8 cellular contexts compared by ENCODE assay signal in the genomic region with DNA sequence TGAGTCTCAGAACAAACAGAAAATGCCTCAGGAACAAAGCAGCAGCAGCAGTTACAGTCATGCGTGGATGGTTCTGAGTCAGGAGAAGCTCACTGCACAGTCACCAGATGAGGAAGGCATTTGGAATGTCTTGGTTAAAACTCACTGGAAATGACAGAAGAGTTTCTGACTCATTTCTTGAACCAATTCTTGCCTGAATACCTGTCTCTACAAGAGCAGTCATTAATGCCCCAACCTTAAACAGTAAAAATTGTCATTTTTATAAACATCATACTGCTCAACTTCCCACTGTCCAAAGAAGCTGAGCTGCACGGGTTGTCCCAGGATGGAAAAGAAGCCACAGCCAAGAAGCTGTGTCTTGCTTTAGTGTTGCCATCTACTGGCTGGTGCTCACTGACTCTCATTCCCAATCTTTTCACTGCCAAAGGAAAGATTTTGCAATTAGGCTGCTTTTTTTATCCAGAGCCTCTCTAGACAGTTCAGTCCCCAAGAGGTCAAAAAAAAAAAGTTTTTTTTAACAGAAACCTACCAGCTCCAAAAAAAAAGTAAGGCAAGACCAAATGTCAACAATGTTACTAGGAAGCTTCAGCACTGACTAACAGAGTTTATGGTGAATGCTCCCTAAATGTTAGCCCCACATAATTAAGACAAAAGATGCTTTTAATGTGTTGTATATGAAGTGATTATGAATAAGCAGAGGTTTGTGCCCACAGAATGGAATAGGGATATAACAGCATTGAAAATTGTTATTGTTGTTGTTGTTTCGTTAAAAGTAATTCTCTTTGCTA. TPM values are rescaled to one million over a fixed set of nuclear protein-coding genes. Genes with fewer than 3 reads are reported as not detected.
DNase-seq lines count a peak whose midpoint lies in the region; ATAC-seq, FAIRE-seq and TF ChIP-seq lines count a peak whose summit lies in the region.

No MANE protein-coding gene starts in this region.

- H3K27me3 ChIP-seq in colonic mucosa (no peaks in the 10 kb centered on the region), lung (ENCODE audit: control insufficient read depth, insufficient read depth) (no peaks in the 10 kb centered on the region)

- no peaks in the 10 kb centered on the region for H3K4me1 ChIP-seq in colonic mucosa
- peaks cover 1 to 12% of the 10 kb centered on the region in 2 donors for H3K4me1 ChIP-seq in lung (ENCODE audit: control insufficient read depth in 2 of 2, insufficient read depth in 2 of 2, low read length in 2 of 2)

- DNase-seq in GM12865 (ENCODE audit: low read depth) = peak; percentile 10
- peak; percentile 40 for DNase-seq in NCI-H446 treated with DMSO at 0.1 percent for 48 hours (lab: John Stamatoyannopoulos, UW)
- DNase-seq in colonic mucosa = peak; percentile 50
- DNase-seq in lung (ENCODE audit: low spot score) = peak; percentile 36
- peak; percentile 84 for DNase-seq in urothelium cell line (ENCODE audit: low spot score)
- DNase-seq in cortex of kidney (lab: John Stamatoyannopoulos, UW) = no peak
- no peak for DNase-seq in GM12892 (ENCODE audit: insufficient read length)

- TF ChIP-seq POLR2A in GM12892 (IDR thresholded peaks at IDR 0.05; ENCODE audit: low read depth, low read length) = no peak

- H3K9me3 ChIP-seq in colonic mucosa = no peaks in the 10 kb centered on the region
- H3K9me3 ChIP-seq in lung (ENCODE audit: control insufficient read depth in 2 of 2, insufficient read depth in 1 of 2, low read length in 1 of 2) = no peaks in the 10 kb centered on the region

- no peaks in the 10 kb centered on the region for H3K36me3 ChIP-seq in colonic mucosa
- no peaks in the 10 kb centered on the region for H3K36me3 ChIP-seq in lung (ENCODE audit: control insufficient read depth in 2 of 2, insufficient read depth in 2 of 2, low read length in 2 of 2)

- H3K27ac ChIP-seq in 22Rv1 (no peak overlapping the region; the same call in 1 of the 2 replicates), colonic mucosa (peak overlapping the region; percentile 1), lung (ENCODE audit: low read depth in 1 of 2, low read length in 1 of 2) (peak overlapping the region; percentile 73 to 79)

- intact Hi-C loops in colonic mucosa (cut with DNase I) = loop anchor here (2.0 kb wide), 1 partner anchor 339 kb away; no protein-coding TSS in a partner anchor

- peak; percentile 84 for ATAC-seq in lung (ENCODE audit: insufficient read depth, low FRiP score)

- TF ChIP-seq CTCF in 22Rv1 (IDR thresholded peaks at IDR 0.05) (peak; percentile 93), GM12865 (IDR thresholded peaks at IDR 0.05; ENCODE audit: insufficient read depth, low read depth, low read length, missing control alignments) (peak; percentile 6), colonic mucosa (IDR thresholded peaks at IDR 0.05) (peak; percentile 53), lung (IDR thresholded peaks at IDR 0.05; ENCODE audit: control extremely low read depth, extremely low read depth) (peak; percentile 39)

- H3K9ac ChIP-seq in colonic mucosa (ENCODE audit: low read depth in 2 of 2, low read length in 2 of 2) = no peak overlapping the region

- peak; percentile 67 for FAIRE-seq in urothelium cell line (lab: Jason Lieb, UNC)
- FAIRE-seq in GM12892 (lab: Jason Lieb, UNC) = no peak

- 40 to 48% methylated on average over 3 of the region's 3 CpGs for WGBS in lung, 2 donors

- H3K4me3 ChIP-seq in GM12865 (ENCODE audit: low read depth, low read length) (no peak overlapping the region), colonic mucosa (no peak overlapping the region), lung (no peak overlapping the region)

RNA-seq across cellular contexts. Expression of gene KICS2, which starts 40.4 kb away (rescaled TPM):
- 1 to 10 TPM; 3.4 to 5.5 TPM for total RNA-seq in colonic mucosa
- 1 to 10 TPM; 7.1 to 8.2 TPM for total RNA-seq in lung
- 1 to 10 TPM; 3.4 to 4.6 TPM for polyA plus RNA-seq in lung
- 6.5 TPM for polyA plus RNA-seq in GM12892 (2012; ENCODE audit: missing spikeins)

Comparison
In these comparisons a context has a peak if more than half of its experiments do, and no peak if none do; other contexts are left out.
1. CTCF ChIP-seq: peak in every context shown above with its lines; median percentile 93 in 22Rv1; 53 in colonic mucosa; 39 in lung; 6 in GM12865.
2. DNase-seq: peak in GM12865 (single experiment), NCI-H446 treated with DMSO at 0.1 percent for 48 hours (single experiment), colonic mucosa (single experiment), lung (single experiment) and urothelium cell line (single experiment); none in cortex of kidney (single experiment) and GM12892 (single experiment).